31 cellular contexts compared by ENCODE assay signal in genomic region chr1:223682502-223682901, GRCh38. TPM values are rescaled to one million over a fixed set of nuclear protein-coding genes. Genes with fewer than 3 reads are reported as not detected.
"Had no signal": no experiment of that assay in that cellular context is flagged by ENCODE, and none has a peak within 500 bp of the region (broad histone marks: within the 10 kb centered on the region; RNA-seq: fewer than 3 reads in every experiment).

No MANE protein-coding gene starts in this region.

- H3K27ac Mint-ChIP-seq: activated CD8-positive, alpha-beta memory T cell treated with anti-CD3 and anti-CD28 coated beads, Interleukin-2, amount 10 ng/mL, durations not matched to agents 7 days and 5 days; activated CD8-positive, alpha-beta T cell treated with anti-CD3 and anti-CD28 coated beads, Interleukin-2, amount 10 ng/mL, durations not matched to agents 7 days and 5 days; endodermal cell; nephron; stimulated activated naive B cell treated with anti-CD40 and anti-IgM and Interleukin-4, amounts not matched to agents 10 μg/mL and 1 μg/mL and 100 μg/mL, for 72 hours; T-helper 17 cell; type B pancreatic cell had no signal

- H3K9me3 Mint-ChIP-seq: endodermal cell, nephron, type B pancreatic cell had no signal

- H3K4me1 Mint-ChIP-seq: activated CD8-positive, alpha-beta memory T cell treated with anti-CD3 and anti-CD28 coated beads, Interleukin-2, amount 10 ng/mL, durations not matched to agents 7 days and 5 days; nephron; stimulated activated naive B cell treated with anti-CD40 and anti-IgM and Interleukin-4, amounts not matched to agents 10 μg/mL and 1 μg/mL and 100 μg/mL, for 72 hours; T-helper 17 cell had no signal

- ATAC-seq: activated CD8-positive, alpha-beta memory T cell treated with anti-CD3 and anti-CD28 coated beads, Interleukin-2, amount 10 ng/mL, durations not matched to agents 7 days and 5 days; activated CD8-positive, alpha-beta T cell treated with anti-CD3 and anti-CD28 coated beads, Interleukin-2, amount 10 ng/mL, durations not matched to agents 7 days and 5 days; gastrocnemius medialis; left cardiac atrium; left ventricle myocardium superior; mucosa of descending colon; sciatic nerve; stimulated activated naive B cell treated with anti-CD40 and anti-IgM and Interleukin-4, amounts not matched to agents 10 μg/mL and 1 μg/mL and 100 μg/mL, for 72 hours; T-helper 17 cell had no signal

- DNase-seq: activated CD4-positive, alpha-beta T cell treated with anti-CD3 and anti-CD28 coated beads for 1 hour; activated CD8-positive, alpha-beta memory T cell treated with anti-CD3 and anti-CD28 coated beads, Interleukin-2, amount 10 ng/mL, durations not matched to agents 7 days and 5 days; activated CD8-positive, alpha-beta T cell treated with anti-CD3 and anti-CD28 coated beads, Interleukin-2, amount 10 ng/mL, durations not matched to agents 7 days and 5 days; activated naive CD4-positive, alpha-beta T cell treated with Interleukin-2 at 50 U/mL for 16 hours; activated T-cell treated with anti-CD3 and anti-CD28 coated beads, Interleukin-2, amount 50 U/mL, for 48 hours; amygdala; central memory CD4-positive, alpha-beta T cell; endodermal cell; esophagus squamous epithelium; gastrocnemius medialis; glutamatergic neuron; left cardiac atrium; left ventricle myocardium superior; mucosa of descending colon; ovary; retina; small intestine; stimulated activated CD4-positive, alpha-beta T cell treated with anti-CD3 and anti-CD28 coated beads, Interleukin-4, amount 100 ng/mL, for 4 hours; stimulated activated CD8-positive, alpha-beta memory T cell treated with anti-CD3 and anti-CD28 coated beads, Interleukin-4, amount 100 ng/mL, for 48 hours; stimulated activated naive B cell treated with anti-CD40 and anti-IgM and Interleukin-4, amounts not matched to agents 10 μg/mL and 1 μg/mL and 100 μg/mL, for 72 hours; T-helper 17 cell; T1000; testis; uterus; WERI-Rb-1 had no signal

- H3K4me3 Mint-ChIP-seq: activated CD8-positive, alpha-beta memory T cell treated with anti-CD3 and anti-CD28 coated beads, Interleukin-2, amount 10 ng/mL, durations not matched to agents 7 days and 5 days; activated CD8-positive, alpha-beta T cell treated with anti-CD3 and anti-CD28 coated beads, Interleukin-2, amount 10 ng/mL, durations not matched to agents 7 days and 5 days; endodermal cell; nephron; stimulated activated naive B cell treated with anti-CD40 and anti-IgM and Interleukin-4, amounts not matched to agents 10 μg/mL and 1 μg/mL and 100 μg/mL, for 72 hours; T-helper 17 cell; type B pancreatic cell had no signal

- H3K36me3 Mint-ChIP-seq: activated CD8-positive, alpha-beta memory T cell treated with anti-CD3 and anti-CD28 coated beads, Interleukin-2, amount 10 ng/mL, durations not matched to agents 7 days and 5 days; stimulated activated naive B cell treated with anti-CD40 and anti-IgM and Interleukin-4, amounts not matched to agents 10 μg/mL and 1 μg/mL and 100 μg/mL, for 72 hours; type B pancreatic cell had no signal

RNA-seq across cellular contexts. Expression of gene CAPN8, which starts 17.0 kb away (rescaled TPM):
- total RNA-seq: activated CD8-positive, alpha-beta memory T cell treated with anti-CD3 and anti-CD28 coated beads, Interleukin-2, amount 10 ng/mL, durations not matched to agents 7 days and 5 days; left ventricle myocardium superior; lung microvascular endothelial cell; mesenteric fat pad; myocyte; sciatic nerve had no signal
